In genomic region chr5:115639377-115639776, GRCh38 we compare ENCODE assay signal across 24 cellular contexts.
"Had no signal": no experiment of that assay in that cellular context is flagged by ENCODE, and none has a peak within 500 bp of the region (broad histone marks: within the 10 kb centered on the region; RNA-seq: fewer than 3 reads in every experiment).

No MANE protein-coding gene starts in this region.

- H3K27ac Mint-ChIP-seq: activated CD4-positive, alpha-beta T cell treated with anti-CD3 and anti-CD28 coated beads, Interleukin-2, amount 10 ng/mL, durations not matched to agents 24 days and 14 days; activated CD8-positive, alpha-beta T cell treated with anti-CD3 and anti-CD28 coated beads for 36 hours; activated naive CD8-positive, alpha-beta T cell treated with anti-CD3 and anti-CD28 coated beads for 36 hours; activated T-helper 1 cell treated with anti-CD3 and anti-CD28 coated beads, Interleukin-12 subunit alpha, Interleukin-12 subunit beta, Interleukin-2, Interleukin-4 antibody, amounts not matched to agents 30 ng/mL and 10 ng/mL and 1 ng/mL, durations not matched to agents 14 hours and 24 hours and 36 hours; effector memory CD8-positive, alpha-beta T cell; mesothelial cell of epicardium; natural killer cell; stimulated activated memory B cell treated with anti-CD40 and anti-IgM and Interleukin-4, amounts not matched to agents 10 μg/mL and 1 μg/mL and 100 μg/mL, for 72 hours had no signal

- H3K79me2 ChIP-seq: hepatocyte had no signal

- H3K36me3 ChIP-seq: colonic mucosa, left ventricle myocardium inferior, neutrophil, sigmoid colon, stomach, suprapubic skin, tibial nerve had no signal

- H3K9me3 Mint-ChIP-seq: activated CD4-positive, alpha-beta T cell treated with anti-CD3 and anti-CD28 coated beads, Interleukin-2, amount 10 ng/mL, durations not matched to agents 24 days and 14 days; activated CD8-positive, alpha-beta T cell treated with anti-CD3 and anti-CD28 coated beads for 36 hours; activated naive CD8-positive, alpha-beta T cell treated with anti-CD3 and anti-CD28 coated beads for 36 hours; activated T-helper 1 cell treated with anti-CD3 and anti-CD28 coated beads, Interleukin-12 subunit alpha, Interleukin-12 subunit beta, Interleukin-2, Interleukin-4 antibody, amounts not matched to agents 30 ng/mL and 10 ng/mL and 1 ng/mL, durations not matched to agents 14 hours and 24 hours and 36 hours; effector memory CD8-positive, alpha-beta T cell; immature natural killer cell; mesothelial cell of epicardium; natural killer cell; stimulated activated memory B cell treated with anti-CD40 and anti-IgM and Interleukin-4, amounts not matched to agents 10 μg/mL and 1 μg/mL and 100 μg/mL, for 72 hours had no signal

- H3K4me2 ChIP-seq: hepatocyte, smooth muscle cell had no signal

- H3K9me3 ChIP-seq: colonic mucosa, left ventricle myocardium inferior, neutrophil, sigmoid colon, stomach, suprapubic skin, tibial nerve had no signal

- H3K4me1 ChIP-seq: colonic mucosa had no signal

- H3K27me3 ChIP-seq: colonic mucosa, dorsolateral prefrontal cortex, hepatocyte, sigmoid colon, suprapubic skin, tibial nerve had no signal

- DNase-seq: activated CD4-positive, alpha-beta T cell treated with anti-CD3 and anti-CD28 coated beads, Interleukin-2, amount 10 ng/mL, durations not matched to agents 24 days and 14 days; activated CD8-positive, alpha-beta T cell treated with anti-CD3 and anti-CD28 coated beads for 36 hours; activated naive CD8-positive, alpha-beta T cell treated with anti-CD3 and anti-CD28 coated beads for 36 hours; colonic mucosa; dorsolateral prefrontal cortex; effector memory CD8-positive, alpha-beta T cell; foreskin melanocyte; immature natural killer cell; left ventricle myocardium inferior; mammary epithelial cell; natural killer cell; sigmoid colon; stimulated activated CD4-positive, alpha-beta T cell treated with anti-CD3 and anti-CD28 coated beads, Interleukin-15, amount 100 ng/mL, for 24 hours; stomach had no signal

- H3K36me3 Mint-ChIP-seq: activated naive CD8-positive, alpha-beta T cell treated with anti-CD3 and anti-CD28 coated beads for 36 hours; immature natural killer cell; mesothelial cell of epicardium; natural killer cell; stimulated activated memory B cell treated with anti-CD40 and anti-IgM and Interleukin-4, amounts not matched to agents 10 μg/mL and 1 μg/mL and 100 μg/mL, for 72 hours had no signal

- H3K4me3 ChIP-seq: colonic mucosa, dorsolateral prefrontal cortex, hepatocyte, left ventricle myocardium inferior, sigmoid colon, smooth muscle cell, stomach, suprapubic skin, tibial nerve had no signal

- ATAC-seq: activated CD4-positive, CD25-positive, alpha-beta regulatory T cell treated with anti-CD3 and anti-CD28 coated beads, Interleukin-2, amount 50 U/mL, for 24 hours; activated CD8-positive, alpha-beta T cell treated with anti-CD3 and anti-CD28 coated beads for 36 hours; effector memory CD8-positive, alpha-beta T cell; esophagus mucosa; stimulated activated memory B cell treated with anti-CD40 and anti-IgM and Interleukin-4, amounts not matched to agents 10 μg/mL and 1 μg/mL and 100 μg/mL, for 72 hours had no signal

- H3K27ac ChIP-seq: colonic mucosa, dorsolateral prefrontal cortex, hepatocyte, left ventricle myocardium inferior, neutrophil, sigmoid colon, stomach, suprapubic skin, tibial nerve had no signal

- H3K4me3 Mint-ChIP-seq: activated CD4-positive, alpha-beta T cell treated with anti-CD3 and anti-CD28 coated beads, Interleukin-2, amount 10 ng/mL, durations not matched to agents 24 days and 14 days; activated CD8-positive, alpha-beta T cell treated with anti-CD3 and anti-CD28 coated beads for 36 hours; activated naive CD8-positive, alpha-beta T cell treated with anti-CD3 and anti-CD28 coated beads for 36 hours; activated T-helper 1 cell treated with anti-CD3 and anti-CD28 coated beads, Interleukin-12 subunit alpha, Interleukin-12 subunit beta, Interleukin-2, Interleukin-4 antibody, amounts not matched to agents 30 ng/mL and 10 ng/mL and 1 ng/mL, durations not matched to agents 14 hours and 24 hours and 36 hours; effector memory CD8-positive, alpha-beta T cell; immature natural killer cell; mesothelial cell of epicardium; natural killer cell; stimulated activated memory B cell treated with anti-CD40 and anti-IgM and Interleukin-4, amounts not matched to agents 10 μg/mL and 1 μg/mL and 100 μg/mL, for 72 hours had no signal

- H2AFZ ChIP-seq: hepatocyte had no signal
